16 cellular contexts compared by ENCODE assay signal in the genomic region with DNA sequence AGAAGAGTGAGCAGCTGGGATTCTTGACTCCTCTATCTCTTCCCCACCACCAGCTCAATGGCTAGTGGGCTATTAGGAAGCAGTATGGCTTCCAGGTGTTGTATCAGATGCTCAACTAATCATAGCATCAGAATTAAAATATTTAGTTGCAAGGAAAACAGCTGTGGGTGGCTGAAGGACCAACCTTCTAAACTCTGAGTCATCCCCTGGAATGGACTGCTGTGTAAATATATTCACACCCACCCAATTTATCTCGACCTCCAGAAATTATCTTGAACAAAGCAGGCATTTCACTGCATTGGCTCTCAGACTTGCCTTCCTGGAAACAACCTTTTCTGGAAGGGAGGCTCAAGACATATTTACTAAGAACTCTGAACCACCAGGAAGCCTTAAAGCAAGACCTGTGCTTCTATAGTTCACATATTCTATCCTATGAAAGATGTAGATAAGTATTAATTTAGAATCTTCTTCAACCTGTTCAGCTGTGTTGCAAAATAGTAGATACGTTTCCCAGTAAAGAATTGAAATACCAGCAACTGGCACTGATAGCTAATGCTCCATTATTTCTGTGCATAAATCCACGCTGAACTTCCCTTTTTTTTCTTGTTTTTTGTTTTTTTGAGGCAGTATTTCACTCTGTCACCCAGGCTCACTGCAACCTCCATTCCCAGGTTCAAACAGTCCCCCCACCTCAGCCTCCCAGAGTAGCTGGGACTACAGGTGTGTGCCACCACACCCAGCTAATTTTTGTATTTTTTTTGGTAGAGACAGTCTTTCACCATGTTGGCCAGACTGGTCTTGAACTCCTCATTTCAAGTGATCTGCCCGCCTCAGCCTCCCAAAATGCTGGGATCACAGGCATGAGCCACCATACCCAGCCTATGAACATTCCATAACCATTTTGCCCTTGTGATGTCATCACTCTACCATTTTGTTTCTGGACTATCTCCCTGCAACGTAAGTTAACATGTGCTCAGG. TPM values are rescaled to one million over a fixed set of nuclear protein-coding genes. Genes with fewer than 3 reads are reported as not detected.
DNase-seq lines count a peak whose midpoint lies in the region; ATAC-seq, FAIRE-seq and TF ChIP-seq lines count a peak whose summit lies in the region.
"Had no signal": no experiment of that assay in that cellular context is flagged by ENCODE, and none has a peak within 500 bp of the region (broad histone marks: within the 10 kb centered on the region; RNA-seq: fewer than 3 reads in every experiment).

No MANE protein-coding gene starts in this region.

- no peaks in the 10 kb centered on the region for H3K9me2 ChIP-seq in HCT116 (ENCODE audit: insufficient read depth)

- intact Hi-C loops in HCT116 (cut with micrococcal nuclease), result no loop called here

- DNase-seq in A172 (ENCODE audit: low spot score), result peak; percentile 10
- DNase-seq in HCT116 (ENCODE audit: low read depth, low spot score), result no peak
- DNase-seq in amniotic epithelial cell (ENCODE audit: low read depth), result peak; percentile 34
- DNase-seq in iris pigment epithelial cell (ENCODE audit: low read depth), result peak; percentile 42
- DNase-seq in medulla oblongata (ENCODE audit: extremely low spot score), result no peak
- no peak for DNase-seq in HTR-8/SVneo (ENCODE audit: insufficient read length, low spot score)
- DNase-seq in GM12892 (ENCODE audit: insufficient read length), result no peak
- DNase-seq: activated T-cell treated with anti-CD3 and anti-CD28 coated beads, Interleukin-2, amount 50 U/mL, for 4 hours; BE2C; caudate nucleus; NCI-H510A treated with DMSO at 0.1 percent for 48 hours had no signal

- POLR2A ChIA-PET in HCT116 (lab: Charles Lee), result interaction anchor here (0.9 kb wide), 1 partner anchor 57 kb away, joined by 3 read pairs; the partner anchor contains the start of gene CD2AP

- FAIRE-seq in HTR-8/SVneo (lab: Jason Lieb, UNC), result no peak
- FAIRE-seq in GM12892 (lab: Jason Lieb, UNC), result no peak
- FAIRE-seq: keratinocyte had no signal

- CTCF ChIA-PET in HCT116 (lab: Charles Lee), result no interaction called here

- peak overlapping the region; percentile 89 for H2AFZ ChIP-seq in HCT116 (ENCODE audit: low read depth, low read length, poor library complexity, severe bottlenecking)

- peaks cover 12 to 20% of the 10 kb centered on the region in 2 experiments for H3K4me1 ChIP-seq in HCT116 (ENCODE audit: control insufficient read depth in 1 of 2, insufficient read depth in 2 of 2, low read length in 2 of 2)
- H3K4me1 ChIP-seq: BE2C had no signal

- H3K4me2 ChIP-seq in HCT116 (ENCODE audit: low read length), result peak overlapping the region; percentile 33

- RAD21 ChIA-PET in HCT116 (lab: Charles Lee; ENCODE audit: low non-redundant PET in 1 of 2, low total read pairs in 2 of 2, uncharacterized antibody in 2 of 2, unreplicated experiment in 2 of 2), result no interaction called here

- no peaks in the 10 kb centered on the region for H3K9me3 ChIP-seq in HCT116 (ENCODE audit: control insufficient read depth in 1 of 2, insufficient read depth in 1 of 2, low read depth in 1 of 2, low read length in 2 of 2)
- H3K9me3 ChIP-seq: BE2C, SJSA1 had no signal

- H3K79me2 ChIP-seq in HCT116 (ENCODE audit: insufficient read depth, low read length), result no peaks in the 10 kb centered on the region

- TF ChIP-seq POLR2A in HCT116 (IDR thresholded peaks at IDR 0.05; ENCODE audit: borderline replicate concordance, extremely low read depth, insufficient read depth, insufficient read length) (no peak), GM12892 (IDR thresholded peaks at IDR 0.05; ENCODE audit: low read depth, low read length) (no peak)

- TF ChIP-seq RAD21 in HCT116 (IDR thresholded peaks at IDR 0.05; ENCODE audit: low read depth), result no peak

- no peak overlapping the region for H3K9ac ChIP-seq in HCT116 (ENCODE audit: low read length)

- no peak for TF ChIP-seq CTCF in HCT116 (IDR thresholded peaks at IDR 0.05 in 2 of 3, conservative IDR thresholded peaks at IDR 0.05 in 1 of 3; ENCODE audit: borderline replicate concordance in 1 of 3, insufficient read depth in 1 of 3, low read depth in 2 of 3, low read length in 2 of 3)

- H3K27ac ChIP-seq in HCT116 (ENCODE audit: low read depth, low read length), result no peak overlapping the region
- H3K27ac ChIP-seq: SJSA1 had no signal

- no TSS peak for BruUV-seq in HCT116 (replicated peaks; lab: Mats Ljungman, UMichigan)

- H4K20me1 ChIP-seq in HCT116 (ENCODE audit: insufficient read depth), result no peaks in the 10 kb centered on the region

- H3K36me3 ChIP-seq in HCT116 (ENCODE audit: control insufficient read depth in 1 of 2, insufficient read depth in 2 of 2, low read length in 2 of 2), result no peaks in the 10 kb centered on the region
- H3K36me3 ChIP-seq: BE2C, SJSA1 had no signal

- H3K27me3 ChIP-seq in HCT116 (ENCODE audit: insufficient read depth, low read length), result no peaks in the 10 kb centered on the region
- H3K27me3 ChIP-seq: SJSA1 had no signal

- ATAC-seq in HCT116, result no peak
- ATAC-seq in GM19463 (IDR thresholded peaks at IDR 0.05; ENCODE audit: unreplicated experiment), result no peak
- ATAC-seq: activated CD4-positive, CD25-positive, alpha-beta regulatory T cell treated with anti-CD3 and anti-CD28 coated beads, Interleukin-2, amount 50 U/mL, for 24 hours; activated T-cell treated with anti-CD3 and anti-CD28 coated beads, Interleukin-2, amount 50 U/mL, for 4 hours; stimulated activated memory B cell treated with anti-CD40 and anti-IgM and Interleukin-4, amounts not matched to agents 10 μg/mL and 1 μg/mL and 100 μg/mL, for 72 hours had no signal

- H3K4me3 ChIP-seq in HCT116 (replicated peaks in 1 of 2; ENCODE audit: low read depth in 1 of 2, low read length in 2 of 2), result peak overlapping the region in 1 of 2 experiments; percentile 1; a peak in 1 of 4 replicates
- H3K4me3 ChIP-seq: SJSA1 had no signal

TF ChIP-seq in HCT116, 20 proteins besides CTCF, POLR2A, EP300 and RAD21:
- TF ChIP-seq JUND (IDR thresholded peaks at IDR 0.05), result peak; percentile 34; the same call in 1 of the 2 replicates
- TF ChIP-seq SIN3A (IDR thresholded peaks at IDR 0.05; ENCODE audit: low read depth), result no peak
- TF ChIP-seq SRF (IDR thresholded peaks at IDR 0.05; ENCODE audit: low read depth), result no peak
- no peak for TF ChIP-seq POLR2AphosphoS5 (IDR thresholded peaks at IDR 0.05; ENCODE audit: low read depth, low read length)
- no peak for TF ChIP-seq ZFX (IDR thresholded peaks at IDR 0.05)
- TF ChIP-seq FOSL1 (IDR thresholded peaks at IDR 0.05; ENCODE audit: low read depth), result peak; percentile 30; the same call in 1 of the 2 replicates
- TF ChIP-seq, protein P1, sequence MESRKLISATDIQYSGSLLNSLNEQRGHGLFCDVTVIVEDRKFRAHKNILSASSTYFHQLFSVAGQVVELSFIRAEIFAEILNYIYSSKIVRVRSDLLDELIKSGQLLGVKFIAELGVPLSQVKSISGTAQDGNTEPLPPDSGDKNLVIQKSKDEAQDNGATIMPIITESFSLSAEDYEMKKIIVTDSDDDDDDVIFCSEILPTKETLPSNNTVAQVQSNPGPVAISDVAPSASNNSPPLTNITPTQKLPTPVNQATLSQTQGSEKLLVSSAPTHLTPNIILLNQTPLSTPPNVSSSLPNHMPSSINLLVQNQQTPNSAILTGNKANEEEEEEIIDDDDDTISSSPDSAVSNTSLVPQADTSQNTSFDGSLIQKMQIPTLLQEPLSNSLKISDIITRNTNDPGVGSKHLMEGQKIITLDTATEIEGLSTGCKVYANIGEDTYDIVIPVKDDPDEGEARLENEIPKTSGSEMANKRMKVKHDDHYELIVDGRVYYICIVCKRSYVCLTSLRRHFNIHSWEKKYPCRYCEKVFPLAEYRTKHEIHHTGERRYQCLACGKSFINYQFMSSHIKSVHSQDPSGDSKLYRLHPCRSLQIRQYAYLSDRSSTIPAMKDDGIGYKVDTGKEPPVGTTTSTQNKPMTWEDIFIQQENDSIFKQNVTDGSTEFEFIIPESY (IDR thresholded peaks at IDR 0.05; ENCODE audit: extremely low read depth, insufficient replicate concordance, low read length), result no peak

RNA-seq across cellular contexts. Expression of gene CD2AP, which starts 56.9 kb away (rescaled TPM):
- total RNA-seq in A172 (2014; rRNA removed; shearing (Covaris generic)), result 13.4 and 18.0 TPM in 2 replicates
- total RNA-seq in HCT116 (2021; ENCODE audit: unreplicated experiment), result 43.8 TPM
- 4.8 and 6.7 TPM in 2 replicates for polyA plus RNA-seq in HCT116 (2012)
- 23.9 TPM for polyA plus RNA-seq in GM12892 (2012; ENCODE audit: missing spikeins)

Comparison
In these comparisons a context has a peak if more than half of its experiments do, and no peak if none do; other contexts are left out.
1. DNase-seq: peak in A172 (single experiment), amniotic epithelial cell (single experiment) and iris pigment epithelial cell (single experiment); none in HCT116 (single experiment), medulla oblongata (single experiment), HTR-8/SVneo (single experiment) and GM12892 (single experiment).